Comparison of ENCODE assay signal across 2 cellular contexts in genomic region chr2:1643220-1643619, GRCh38.
TF ChIP-seq lines count a peak whose summit lies in the region.

No MANE protein-coding gene starts in this region.

TF ChIP-seq in GM23338, 12 proteins besides CTCF, POLR2A, EP300 and RAD21 (continued from another document):
- TF ChIP-seq, protein P1, sequence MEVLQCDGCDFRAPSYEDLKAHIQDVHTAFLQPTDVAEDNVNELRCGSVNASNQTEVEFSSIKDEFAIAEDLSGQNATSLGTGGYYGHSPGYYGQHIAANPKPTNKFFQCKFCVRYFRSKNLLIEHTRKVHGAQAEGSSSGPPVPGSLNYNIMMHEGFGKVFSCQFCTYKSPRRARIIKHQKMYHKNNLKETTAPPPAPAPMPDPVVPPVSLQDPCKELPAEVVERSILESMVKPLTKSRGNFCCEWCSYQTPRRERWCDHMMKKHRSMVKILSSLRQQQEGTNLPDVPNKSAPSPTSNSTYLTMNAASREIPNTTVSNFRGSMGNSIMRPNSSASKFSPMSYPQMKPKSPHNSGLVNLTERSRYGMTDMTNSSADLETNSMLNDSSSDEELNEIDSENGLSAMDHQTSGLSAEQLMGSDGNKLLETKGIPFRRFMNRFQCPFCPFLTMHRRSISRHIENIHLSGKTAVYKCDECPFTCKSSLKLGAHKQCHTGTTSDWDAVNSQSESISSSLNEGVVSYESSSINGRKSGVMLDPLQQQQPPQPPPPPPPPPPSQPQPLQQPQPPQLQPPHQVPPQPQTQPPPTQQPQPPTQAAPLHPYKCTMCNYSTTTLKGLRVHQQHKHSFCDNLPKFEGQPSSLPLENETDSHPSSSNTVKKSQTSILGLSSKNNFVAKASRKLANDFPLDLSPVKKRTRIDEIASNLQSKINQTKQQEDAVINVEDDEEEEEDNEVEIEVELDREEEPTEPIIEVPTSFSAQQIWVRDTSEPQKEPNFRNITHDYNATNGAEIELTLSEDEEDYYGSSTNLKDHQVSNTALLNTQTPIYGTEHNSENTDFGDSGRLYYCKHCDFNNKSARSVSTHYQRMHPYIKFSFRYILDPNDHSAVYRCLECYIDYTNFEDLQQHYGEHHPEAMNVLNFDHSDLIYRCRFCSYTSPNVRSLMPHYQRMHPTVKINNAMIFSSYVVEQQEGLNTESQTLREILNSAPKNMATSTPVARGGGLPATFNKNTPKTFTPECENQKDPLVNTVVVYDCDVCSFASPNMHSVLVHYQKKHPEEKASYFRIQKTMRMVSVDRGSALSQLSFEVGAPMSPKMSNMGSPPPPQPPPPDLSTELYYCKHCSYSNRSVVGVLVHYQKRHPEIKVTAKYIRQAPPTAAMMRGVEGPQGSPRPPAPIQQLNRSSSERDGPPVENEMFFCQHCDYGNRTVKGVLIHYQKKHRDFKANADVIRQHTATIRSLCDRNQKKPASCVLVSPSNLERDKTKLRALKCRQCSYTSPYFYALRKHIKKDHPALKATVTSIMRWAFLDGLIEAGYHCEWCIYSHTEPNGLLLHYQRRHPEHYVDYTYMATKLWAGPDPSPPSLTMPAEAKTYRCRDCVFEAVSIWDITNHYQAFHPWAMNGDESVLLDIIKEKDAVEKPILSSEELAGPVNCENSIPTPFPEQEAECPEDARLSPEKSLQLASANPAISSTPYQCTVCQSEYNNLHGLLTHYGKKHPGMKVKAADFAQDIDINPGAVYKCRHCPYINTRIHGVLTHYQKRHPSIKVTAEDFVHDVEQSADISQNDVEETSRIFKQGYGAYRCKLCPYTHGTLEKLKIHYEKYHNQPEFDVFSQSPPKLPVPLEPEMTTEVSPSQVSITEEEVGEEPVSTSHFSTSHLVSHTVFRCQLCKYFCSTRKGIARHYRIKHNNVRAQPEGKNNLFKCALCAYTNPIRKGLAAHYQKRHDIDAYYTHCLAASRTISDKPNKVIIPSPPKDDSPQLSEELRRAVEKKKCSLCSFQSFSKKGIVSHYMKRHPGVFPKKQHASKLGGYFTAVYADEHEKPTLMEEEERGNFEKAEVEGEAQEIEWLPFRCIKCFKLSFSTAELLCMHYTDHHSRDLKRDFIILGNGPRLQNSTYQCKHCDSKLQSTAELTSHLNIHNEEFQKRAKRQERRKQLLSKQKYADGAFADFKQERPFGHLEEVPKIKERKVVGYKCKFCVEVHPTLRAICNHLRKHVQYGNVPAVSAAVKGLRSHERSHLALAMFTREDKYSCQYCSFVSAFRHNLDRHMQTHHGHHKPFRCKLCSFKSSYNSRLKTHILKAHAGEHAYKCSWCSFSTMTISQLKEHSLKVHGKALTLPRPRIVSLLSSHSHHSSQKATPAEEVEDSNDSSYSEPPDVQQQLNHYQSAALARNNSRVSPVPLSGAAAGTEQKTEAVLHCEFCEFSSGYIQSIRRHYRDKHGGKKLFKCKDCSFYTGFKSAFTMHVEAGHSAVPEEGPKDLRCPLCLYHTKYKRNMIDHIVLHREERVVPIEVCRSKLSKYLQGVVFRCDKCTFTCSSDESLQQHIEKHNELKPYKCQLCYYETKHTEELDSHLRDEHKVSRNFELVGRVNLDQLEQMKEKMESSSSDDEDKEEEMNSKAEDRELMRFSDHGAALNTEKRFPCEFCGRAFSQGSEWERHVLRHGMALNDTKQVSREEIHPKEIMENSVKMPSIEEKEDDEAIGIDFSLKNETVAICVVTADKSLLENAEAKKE (CRISPR knock-in tag; IDR thresholded peaks at IDR 0.05): no peak
- TF ChIP-seq EZH2phosphoT487 (IDR thresholded peaks at IDR 0.05; ENCODE audit: unreplicated experiment) (no peak), JUNB (IDR thresholded peaks at IDR 0.05; ENCODE audit: unreplicated experiment) (no peak), ZNF114 (CRISPR knock-in tag; IDR thresholded peaks at IDR 0.05) (no peak), STAT1 (IDR thresholded peaks at IDR 0.05; ENCODE audit: unreplicated experiment) (no peak)
- TF ChIP-seq, protein P2, sequence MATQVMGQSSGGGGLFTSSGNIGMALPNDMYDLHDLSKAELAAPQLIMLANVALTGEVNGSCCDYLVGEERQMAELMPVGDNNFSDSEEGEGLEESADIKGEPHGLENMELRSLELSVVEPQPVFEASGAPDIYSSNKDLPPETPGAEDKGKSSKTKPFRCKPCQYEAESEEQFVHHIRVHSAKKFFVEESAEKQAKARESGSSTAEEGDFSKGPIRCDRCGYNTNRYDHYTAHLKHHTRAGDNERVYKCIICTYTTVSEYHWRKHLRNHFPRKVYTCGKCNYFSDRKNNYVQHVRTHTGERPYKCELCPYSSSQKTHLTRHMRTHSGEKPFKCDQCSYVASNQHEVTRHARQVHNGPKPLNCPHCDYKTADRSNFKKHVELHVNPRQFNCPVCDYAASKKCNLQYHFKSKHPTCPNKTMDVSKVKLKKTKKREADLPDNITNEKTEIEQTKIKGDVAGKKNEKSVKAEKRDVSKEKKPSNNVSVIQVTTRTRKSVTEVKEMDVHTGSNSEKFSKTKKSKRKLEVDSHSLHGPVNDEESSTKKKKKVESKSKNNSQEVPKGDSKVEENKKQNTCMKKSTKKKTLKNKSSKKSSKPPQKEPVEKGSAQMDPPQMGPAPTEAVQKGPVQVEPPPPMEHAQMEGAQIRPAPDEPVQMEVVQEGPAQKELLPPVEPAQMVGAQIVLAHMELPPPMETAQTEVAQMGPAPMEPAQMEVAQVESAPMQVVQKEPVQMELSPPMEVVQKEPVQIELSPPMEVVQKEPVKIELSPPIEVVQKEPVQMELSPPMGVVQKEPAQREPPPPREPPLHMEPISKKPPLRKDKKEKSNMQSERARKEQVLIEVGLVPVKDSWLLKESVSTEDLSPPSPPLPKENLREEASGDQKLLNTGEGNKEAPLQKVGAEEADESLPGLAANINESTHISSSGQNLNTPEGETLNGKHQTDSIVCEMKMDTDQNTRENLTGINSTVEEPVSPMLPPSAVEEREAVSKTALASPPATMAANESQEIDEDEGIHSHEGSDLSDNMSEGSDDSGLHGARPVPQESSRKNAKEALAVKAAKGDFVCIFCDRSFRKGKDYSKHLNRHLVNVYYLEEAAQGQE (IDR thresholded peaks at IDR 0.05; ENCODE audit: unreplicated experiment): no peak
TF ChIP-seq in GM23338: peak in this region for 0.

TF ChIP-seq in WTC11, 78 proteins besides CTCF, POLR2A, EP300 and RAD21 (continued from another document):
- TF ChIP-seq ATF6 (CRISPR knock-in tag; IDR thresholded peaks at IDR 0.05) (no peak), FOXP4 (CRISPR knock-in tag; IDR thresholded peaks at IDR 0.05) (no peak), NFATC4 (CRISPR knock-in tag; IDR thresholded peaks at IDR 0.05) (no peak), GTF2I (CRISPR knock-in tag; conservative IDR thresholded peaks at IDR 0.05) (no peak)
